In genomic region chr1:244450597-244451538, GRCh38 we compare ENCODE assay signal across 2 cellular contexts.
TF ChIP-seq lines count a peak whose summit lies in the region.

No MANE protein-coding gene starts in this region.

TF ChIP-seq in HEK293, 187 proteins besides CTCF, POLR2A, EP300 and RAD21 (continued from another document and continues in another):
- TF ChIP-seq ZNF341 (tag by site-specific recombination; IDR thresholded peaks at IDR 0.05; ENCODE audit: low read depth) (no peak), ZNF248 (tag by site-specific recombination; IDR thresholded peaks at IDR 0.05) (no peak), ZNF843 (tag by site-specific recombination; IDR thresholded peaks at IDR 0.05) (0 out of 2 replicates have a peak, but pooled peaks have one; percentile 21), ZNF140 (tag by site-specific recombination; IDR thresholded peaks at IDR 0.05) (no peak), KLF16 (tag by site-specific recombination; IDR thresholded peaks at IDR 0.05) (peak; percentile 83), HOXD13 (CRISPR knock-in tag; IDR thresholded peaks at IDR 0.05; ENCODE audit: borderline replicate concordance) (no peak), ZNF133 (tag by site-specific recombination; IDR thresholded peaks at IDR 0.05) (no peak), BCL11A (tag by site-specific recombination; IDR thresholded peaks at IDR 0.05; ENCODE audit: low read depth) (peak; percentile 71; the same call in 1 of the 2 replicates), ZNF792 (tag by site-specific recombination; IDR thresholded peaks at IDR 0.05) (peak; percentile 13; the same call in 1 of the 2 replicates), ZNF391 (tag by site-specific recombination; IDR thresholded peaks at IDR 0.05; ENCODE audit: borderline replicate concordance, low read depth) (no peak), ZNF112 (tag by site-specific recombination; IDR thresholded peaks at IDR 0.05) (no peak)
- TF ChIP-seq, protein P1, sequence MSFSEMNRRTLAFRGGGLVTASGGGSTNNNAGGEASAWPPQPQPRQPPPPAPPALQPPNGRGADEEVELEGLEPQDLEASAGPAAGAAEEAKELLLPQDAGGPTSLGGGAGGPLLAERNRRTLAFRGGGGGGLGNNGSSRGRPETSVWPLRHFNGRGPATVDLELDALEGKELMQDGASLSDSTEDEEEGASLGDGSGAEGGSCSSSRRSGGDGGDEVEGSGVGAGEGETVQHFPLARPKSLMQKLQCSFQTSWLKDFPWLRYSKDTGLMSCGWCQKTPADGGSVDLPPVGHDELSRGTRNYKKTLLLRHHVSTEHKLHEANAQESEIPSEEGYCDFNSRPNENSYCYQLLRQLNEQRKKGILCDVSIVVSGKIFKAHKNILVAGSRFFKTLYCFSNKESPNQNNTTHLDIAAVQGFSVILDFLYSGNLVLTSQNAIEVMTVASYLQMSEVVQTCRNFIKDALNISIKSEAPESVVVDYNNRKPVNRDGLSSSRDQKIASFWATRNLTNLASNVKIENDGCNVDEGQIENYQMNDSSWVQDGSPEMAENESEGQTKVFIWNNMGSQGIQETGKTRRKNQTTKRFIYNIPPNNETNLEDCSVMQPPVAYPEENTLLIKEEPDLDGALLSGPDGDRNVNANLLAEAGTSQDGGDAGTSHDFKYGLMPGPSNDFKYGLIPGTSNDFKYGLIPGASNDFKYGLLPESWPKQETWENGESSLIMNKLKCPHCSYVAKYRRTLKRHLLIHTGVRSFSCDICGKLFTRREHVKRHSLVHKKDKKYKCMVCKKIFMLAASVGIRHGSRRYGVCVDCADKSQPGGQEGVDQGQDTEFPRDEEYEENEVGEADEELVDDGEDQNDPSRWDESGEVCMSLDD (tag by site-specific recombination; IDR thresholded peaks at IDR 0.05): peak; percentile 93
- TF ChIP-seq, protein P2, sequence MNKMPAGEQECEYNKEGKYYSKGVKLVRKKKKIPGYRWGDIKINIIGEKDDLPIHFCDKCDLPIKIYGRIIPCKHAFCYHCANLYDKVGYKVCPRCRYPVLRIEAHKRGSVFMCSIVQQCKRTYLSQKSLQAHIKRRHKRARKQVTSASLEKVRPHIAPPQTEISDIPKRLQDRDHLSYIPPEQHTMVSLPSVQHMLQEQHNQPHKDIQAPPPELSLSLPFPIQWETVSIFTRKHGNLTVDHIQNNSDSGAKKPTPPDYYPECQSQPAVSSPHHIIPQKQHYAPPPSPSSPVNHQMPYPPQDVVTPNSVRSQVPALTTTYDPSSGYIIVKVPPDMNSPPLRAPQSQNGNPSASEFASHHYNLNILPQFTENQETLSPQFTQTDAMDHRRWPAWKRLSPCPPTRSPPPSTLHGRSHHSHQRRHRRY (tag by site-specific recombination; IDR thresholded peaks at IDR 0.05): no peak
- TF ChIP-seq, protein P3, sequence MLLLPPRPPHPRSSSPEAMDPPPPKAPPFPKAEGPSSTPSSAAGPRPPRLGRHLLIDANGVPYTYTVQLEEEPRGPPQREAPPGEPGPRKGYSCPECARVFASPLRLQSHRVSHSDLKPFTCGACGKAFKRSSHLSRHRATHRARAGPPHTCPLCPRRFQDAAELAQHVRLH (tag by site-specific recombination; IDR thresholded peaks at IDR 0.05): no peak
- TF ChIP-seq, protein P4, sequence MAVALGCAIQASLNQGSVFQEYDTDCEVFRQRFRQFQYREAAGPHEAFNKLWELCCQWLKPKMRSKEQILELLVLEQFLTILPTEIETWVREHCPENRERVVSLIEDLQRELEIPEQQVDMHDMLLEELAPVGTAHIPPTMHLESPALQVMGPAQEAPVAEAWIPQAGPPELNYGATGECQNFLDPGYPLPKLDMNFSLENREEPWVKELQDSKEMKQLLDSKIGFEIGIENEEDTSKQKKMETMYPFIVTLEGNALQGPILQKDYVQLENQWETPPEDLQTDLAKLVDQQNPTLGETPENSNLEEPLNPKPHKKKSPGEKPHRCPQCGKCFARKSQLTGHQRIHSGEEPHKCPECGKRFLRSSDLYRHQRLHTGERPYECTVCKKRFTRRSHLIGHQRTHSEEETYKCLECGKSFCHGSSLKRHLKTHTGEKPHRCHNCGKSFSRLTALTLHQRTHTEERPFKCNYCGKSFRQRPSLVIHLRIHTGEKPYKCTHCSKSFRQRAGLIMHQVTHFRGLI (tag by site-specific recombination; IDR thresholded peaks at IDR 0.05): no peak; the same call in 1 of the 2 replicates
- TF ChIP-seq, protein P5, sequence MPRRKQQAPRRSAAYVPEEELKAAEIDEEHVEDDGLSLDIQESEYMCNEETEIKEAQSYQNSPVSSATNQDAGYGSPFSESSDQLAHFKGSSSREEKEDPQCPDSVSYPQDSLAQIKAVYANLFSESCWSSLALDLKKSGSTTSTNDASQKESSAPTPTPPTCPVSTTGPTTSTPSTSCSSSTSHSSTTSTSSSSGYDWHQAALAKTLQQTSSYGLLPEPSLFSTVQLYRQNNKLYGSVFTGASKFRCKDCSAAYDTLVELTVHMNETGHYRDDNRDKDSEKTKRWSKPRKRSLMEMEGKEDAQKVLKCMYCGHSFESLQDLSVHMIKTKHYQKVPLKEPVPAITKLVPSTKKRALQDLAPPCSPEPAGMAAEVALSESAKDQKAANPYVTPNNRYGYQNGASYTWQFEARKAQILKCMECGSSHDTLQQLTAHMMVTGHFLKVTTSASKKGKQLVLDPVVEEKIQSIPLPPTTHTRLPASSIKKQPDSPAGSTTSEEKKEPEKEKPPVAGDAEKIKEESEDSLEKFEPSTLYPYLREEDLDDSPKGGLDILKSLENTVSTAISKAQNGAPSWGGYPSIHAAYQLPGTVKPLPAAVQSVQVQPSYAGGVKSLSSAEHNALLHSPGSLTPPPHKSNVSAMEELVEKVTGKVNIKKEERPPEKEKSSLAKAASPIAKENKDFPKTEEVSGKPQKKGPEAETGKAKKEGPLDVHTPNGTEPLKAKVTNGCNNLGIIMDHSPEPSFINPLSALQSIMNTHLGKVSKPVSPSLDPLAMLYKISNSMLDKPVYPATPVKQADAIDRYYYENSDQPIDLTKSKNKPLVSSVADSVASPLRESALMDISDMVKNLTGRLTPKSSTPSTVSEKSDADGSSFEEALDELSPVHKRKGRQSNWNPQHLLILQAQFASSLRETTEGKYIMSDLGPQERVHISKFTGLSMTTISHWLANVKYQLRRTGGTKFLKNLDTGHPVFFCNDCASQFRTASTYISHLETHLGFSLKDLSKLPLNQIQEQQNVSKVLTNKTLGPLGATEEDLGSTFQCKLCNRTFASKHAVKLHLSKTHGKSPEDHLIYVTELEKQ (tag by site-specific recombination; IDR thresholded peaks at IDR 0.05; ENCODE audit: borderline replicate concordance): 0 out of 2 replicates have a peak, but pooled peaks have one; percentile 27

TF ChIP-seq in HepG2, 621 proteins besides CTCF, POLR2A, EP300 and RAD21 (continues in another document):
- no peak for TF ChIP-seq GMEB2 (CRISPR knock-in tag; IDR thresholded peaks at IDR 0.05; ENCODE audit: low read depth)
- peak; percentile 81 for TF ChIP-seq MNT (IDR thresholded peaks at IDR 0.05)
- TF ChIP-seq ZMAT3 (CRISPR knock-in tag; conservative IDR thresholded peaks at IDR 0.05): peak; percentile 29; the same call in 1 of the 2 replicates
- TF ChIP-seq HIVEP1 (CRISPR knock-in tag; IDR thresholded peaks at IDR 0.05): 0 out of 2 replicates have a peak, but pooled peaks have one; percentile 44
- TF ChIP-seq MIXL1 (CRISPR knock-in tag; IDR thresholded peaks at IDR 0.05): no peak
- TF ChIP-seq THAP9 (CRISPR knock-in tag; IDR thresholded peaks at IDR 0.05; ENCODE audit: borderline replicate concordance): peak; percentile 100
- TF ChIP-seq MXD4 (CRISPR knock-in tag; IDR thresholded peaks at IDR 0.05): peak; percentile 40; the same call in 1 of the 2 replicates
- 0 out of 2 replicates have a peak, but pooled peaks have one; percentile 11 for TF ChIP-seq HOMEZ (CRISPR knock-in tag; IDR thresholded peaks at IDR 0.05; ENCODE audit: low read depth)
- TF ChIP-seq NRL (CRISPR knock-in tag; IDR thresholded peaks at IDR 0.05; ENCODE audit: borderline replicate concordance): 0 out of 2 replicates have a peak, but pooled peaks have one; percentile 47
- no peak for TF ChIP-seq ZNF644 (CRISPR knock-in tag; IDR thresholded peaks at IDR 0.05; ENCODE audit: low read depth)
- no peak for TF ChIP-seq DMAP1 (CRISPR knock-in tag; IDR thresholded peaks at IDR 0.05)
- TF ChIP-seq DNMT1 (CRISPR knock-in tag; IDR thresholded peaks at IDR 0.05): no peak
- TF ChIP-seq SOX5 (CRISPR knock-in tag; IDR thresholded peaks at IDR 0.05; ENCODE audit: borderline replicate concordance): no peak
- no peak for TF ChIP-seq KLF13 (CRISPR knock-in tag; IDR thresholded peaks at IDR 0.05)
- 0 out of 2 replicates have a peak, but pooled peaks have one; percentile 14 for TF ChIP-seq MEF2D (CRISPR knock-in tag; IDR thresholded peaks at IDR 0.05)
- no peak; the same call in 1 of the 2 replicates for TF ChIP-seq HNF1B (CRISPR knock-in tag; IDR thresholded peaks at IDR 0.05)
- no peak for TF ChIP-seq ZFP36 (IDR thresholded peaks at IDR 0.05; ENCODE audit: borderline replicate concordance, low read depth, low read length, partially characterized antibody)
- TF ChIP-seq POLR2AphosphoS2 (IDR thresholded peaks at IDR 0.05; ENCODE audit: low read depth, low read length): no peak
- peak; percentile 95; the same call in 1 of the 2 replicates for TF ChIP-seq ZNF225 (CRISPR knock-in tag; IDR thresholded peaks at IDR 0.05)
- 0 out of 2 replicates have a peak, but pooled peaks have one; percentile 11 for TF ChIP-seq ZNF788 (CRISPR knock-in tag; IDR thresholded peaks at IDR 0.05; ENCODE audit: borderline replicate concordance)
- 0 out of 2 replicates have a peak, but pooled peaks have one; percentile 2 for TF ChIP-seq ZNF510 (CRISPR knock-in tag; IDR thresholded peaks at IDR 0.05; ENCODE audit: low read depth)
- TF ChIP-seq CREB1 (IDR thresholded peaks at IDR 0.05): no peak
- TF ChIP-seq CREB1 (CRISPR knock-in tag; IDR thresholded peaks at IDR 0.05): no peak
- TF ChIP-seq NCOA1 (CRISPR knock-in tag; IDR thresholded peaks at IDR 0.05): 0 out of 2 replicates have a peak, but pooled peaks have one; percentile 15
